In the genomic region with DNA sequence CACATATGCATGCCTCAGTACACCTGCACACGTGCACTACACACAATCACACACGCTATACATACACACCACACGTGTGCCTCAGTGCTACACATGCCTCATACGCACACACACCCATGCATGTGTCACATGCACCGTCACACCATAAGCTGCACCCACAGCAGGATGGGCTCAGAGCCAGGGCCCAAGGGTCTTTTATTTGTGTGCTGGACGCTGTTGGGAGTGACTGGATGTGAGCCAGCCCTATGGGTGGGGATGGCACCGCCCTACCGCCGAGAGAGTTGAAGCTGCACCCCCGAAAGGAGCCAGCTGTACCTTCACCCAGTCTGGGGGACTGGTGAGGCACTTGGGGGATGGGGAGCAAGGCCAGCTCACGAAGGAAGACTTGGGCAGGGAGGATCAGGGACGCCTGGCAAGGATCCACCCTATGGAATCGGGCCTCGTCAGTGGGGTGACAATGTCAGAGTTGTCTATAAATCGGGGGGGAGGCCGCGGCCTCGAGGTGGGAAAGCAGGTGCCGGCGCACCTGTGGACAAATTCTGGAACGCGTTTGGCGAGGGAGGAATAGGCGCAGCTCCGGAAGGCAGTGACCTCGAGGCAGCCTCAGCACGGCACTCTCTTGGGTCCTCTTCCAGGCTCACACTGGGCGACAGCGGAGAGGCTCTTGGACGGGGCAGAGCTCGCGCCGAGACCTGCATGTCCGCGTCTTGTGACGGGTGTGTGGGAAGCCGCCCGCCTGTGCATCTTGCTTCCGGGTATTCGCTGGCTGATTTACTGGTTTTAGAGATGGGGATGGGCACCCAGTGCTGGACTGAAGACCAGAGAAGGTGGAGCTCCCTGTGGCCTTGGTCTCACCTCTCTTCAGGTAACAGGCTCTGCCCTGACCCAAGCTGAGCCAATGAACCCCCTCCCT, we compare ENCODE assay signal across 22 cellular contexts. TPM values are rescaled to one million over a fixed set of nuclear protein-coding genes. Genes with fewer than 3 reads are reported as not detected.
DNase-seq lines count a peak whose midpoint lies in the region; ATAC-seq, FAIRE-seq and TF ChIP-seq lines count a peak whose summit lies in the region.
"Had no signal": no experiment of that assay in that cellular context is flagged by ENCODE, and none has a peak within 500 bp of the region (broad histone marks: within the 10 kb centered on the region; RNA-seq: fewer than 3 reads in every experiment).

No MANE protein-coding gene starts in this region.

- H3K79me2 ChIP-seq in H9 (ENCODE audit: insufficient read depth, low read length), result no peaks in the 10 kb centered on the region
- no peaks in the 10 kb centered on the region for H3K79me2 ChIP-seq in K562 (ENCODE audit: control insufficient read depth, insufficient read depth, low read length)

- POLR2A ChIA-PET in K562 (lab: Yijun Ruan, JAX), result interaction anchor here (1.0 to 1.1 kb wide), 2 partner anchors 8 to 9 kb away, joined by 3 to 5 read pairs; no protein-coding TSS in a partner anchor

- peaks cover 4% of the 10 kb centered on the region; the same call in 1 of the 3 replicates for H3K36me3 ChIP-seq in K562 (ENCODE audit: control insufficient read depth, insufficient read depth, low read length)
- peaks cover 14 to 25% of the 10 kb centered on the region in 2 donors for H3K36me3 ChIP-seq in neuronal stem cell (replicated peaks in 1 of 2; ENCODE audit: control insufficient read depth in 2 of 2, insufficient read depth in 2 of 2, low read length in 2 of 2)

- H2BK5ac ChIP-seq in H9 (ENCODE audit: insufficient read length, low read length), result no peak overlapping the region
- peak overlapping the region; percentile 53 for H2BK5ac ChIP-seq in neuronal stem cell (ENCODE audit: low read length)

- no peak overlapping the region for H3K4me3 Mint-ChIP-seq in H9

- intact Hi-C loops in K562 (cut with micrococcal nuclease), result no loop called here

- peak overlapping the region in 2 of 3 experiments; percentile 44 to 61; a peak in 3 of 7 replicates for H3K27ac Mint-ChIP-seq in H9

- no peak overlapping the region for H3K14ac ChIP-seq in H9 (ENCODE audit: insufficient read depth, low read length)
- H3K14ac ChIP-seq in neuronal stem cell (ENCODE audit: low read length), result peak overlapping the region; percentile 82

- peak; percentile 22 for DNase-seq in COLO668 (lab: John Stamatoyannopoulos, UW; ENCODE audit: unreplicated experiment)
- peak; percentile 38 for DNase-seq in H9
- no peak for DNase-seq in K562 (ENCODE audit: extremely low read depth in 1 of 4, low spot score in 3 of 4)
- no peak for DNase-seq in neuronal stem cell (ENCODE audit: low spot score)
- no peak for DNase-seq in Ammon's horn (ENCODE audit: low spot score)
- DNase-seq: activated CD4-positive, CD25-positive, alpha-beta regulatory T cell; activated effector memory CD4-positive, alpha-beta T cell treated with anti-CD3 and anti-CD28 coated beads, Interleukin-2, amount 50 U/mL, for 16 hours; adrenal gland; left ventricle myocardium superior; NCI-H1694 treated with DMSO at 0.1 percent for 48 hours; NCI-H510A; stomach had no signal

- H3K23ac ChIP-seq in H9 (ENCODE audit: insufficient read length, low read depth, low read length), result no peak overlapping the region
- peak overlapping the region; percentile 83 for H3K23ac ChIP-seq in neuronal stem cell (ENCODE audit: low read depth, low read length, poor library complexity)

- H3K4me2 ChIP-seq in H9 (ENCODE audit: insufficient read depth, insufficient read length, low read length) (no peak overlapping the region), K562 (ENCODE audit: insufficient read depth, low read length) (no peak overlapping the region; the same call in 1 of the 2 replicates), neuronal stem cell (ENCODE audit: insufficient read depth, low read length, poor library complexity, severe bottlenecking) (no peak overlapping the region)

- H3K23me2 ChIP-seq in H9 (ENCODE audit: insufficient read length, low read depth, low read length, poor library complexity, severe bottlenecking), result no peaks in the 10 kb centered on the region

- H2BK120ac ChIP-seq in H9 (ENCODE audit: low read depth, low read length, poor library complexity, severe bottlenecking) (no peak overlapping the region), neuronal stem cell (ENCODE audit: low read depth, low read length) (no peak overlapping the region)

- H3K9me3 ChIP-seq in H9 (ENCODE audit: control insufficient read depth, low read depth, low read length), result no peaks in the 10 kb centered on the region
- no peaks in the 10 kb centered on the region for H3K9me3 ChIP-seq in K562 (replicated peaks; ENCODE audit: control insufficient read depth, insufficient read depth, low read depth, low read length)
- H3K9me3 ChIP-seq in neuronal stem cell (replicated peaks in 1 of 2; ENCODE audit: control insufficient read depth in 2 of 2, insufficient read depth in 1 of 2, low read depth in 1 of 2, low read length in 2 of 2), result peaks cover 0 to 4% of the 10 kb centered on the region in 2 donors
- H3K9me3 ChIP-seq: adrenal gland, esophagus muscularis mucosa, SJSA1, stomach had no signal

- no peak overlapping the region for H4K5ac ChIP-seq in H9 (ENCODE audit: insufficient read length, low read depth, low read length)

- no peak overlapping the region for H3K4me3 ChIP-seq in K562
- H3K4me3 ChIP-seq in neuronal stem cell (ENCODE audit: low read length in 2 of 2), result peak overlapping the region in 1 of 2 donors; percentile 68
- H3K4me3 ChIP-seq: adrenal gland, cardiac muscle cell, esophagus muscularis mucosa, SJSA1, stomach had no signal

- no peaks in the 10 kb centered on the region for H3K9me1 ChIP-seq in K562 (ENCODE audit: control insufficient read depth, insufficient read depth, low read length)

- in situ Hi-C loops in K562 (cut with MboI), result no loop called here

- no peak for TF ChIP-seq RAD21 in K562 (CRISPR knock-in tag; conservative IDR thresholded peaks at IDR 0.05 in 1 of 2, IDR thresholded peaks at IDR 0.05 in 1 of 2)

- H3K9ac ChIP-seq in H9 (ENCODE audit: extremely low read depth, insufficient read length, low read length), result no peak overlapping the region
- peak overlapping the region in 1 of 2 experiments; percentile 76; a peak in 2 of 4 replicates for H3K9ac ChIP-seq in K562 (ENCODE audit: insufficient read depth in 1 of 2, low read depth in 2 of 2, low read length in 2 of 2)
- peak overlapping the region; percentile 45 for H3K9ac ChIP-seq in neuronal stem cell (ENCODE audit: low read depth, low read length, poor library complexity)

- H2AFZ ChIP-seq in H9 (ENCODE audit: low read length) (no peak overlapping the region), K562 (ENCODE audit: low read depth, low read length) (0 out of 2 replicates have a peak overlapping the region, but pooled peaks have one; percentile 24), neuronal stem cell (ENCODE audit: low read length) (no peak overlapping the region)

- H2BK20ac ChIP-seq in H9 (ENCODE audit: low read depth, low read length, poor library complexity, severe bottlenecking), result no peak overlapping the region

- H3K27ac ChIP-seq in H9 (ENCODE audit: insufficient read length, low read depth, low read length) (no peak overlapping the region), K562 (ENCODE audit: extremely low read depth, low read depth, low read length) (no peak overlapping the region), neuronal stem cell (replicated peaks; ENCODE audit: low read length) (no peak overlapping the region)
- H3K27ac ChIP-seq: adrenal gland, cardiac muscle cell, esophagus muscularis mucosa, SJSA1, stomach had no signal

- no peak overlapping the region for H2BK12ac ChIP-seq in H9 (ENCODE audit: insufficient read length, low read depth, low read length)
- H2BK12ac ChIP-seq in neuronal stem cell (ENCODE audit: low read length), result no peak overlapping the region

- H4K8ac ChIP-seq in H9 (replicated peaks; ENCODE audit: insufficient read length, low read depth, low read length), result peak overlapping the region; percentile 21
- peak overlapping the region; percentile 8 for H4K8ac ChIP-seq in neuronal stem cell (ENCODE audit: low read depth, low read length)

- H2BK15ac ChIP-seq in H9 (ENCODE audit: low read depth, low read length), result no peak overlapping the region
- H2BK15ac ChIP-seq in neuronal stem cell (ENCODE audit: low read length), result no peak overlapping the region

- H2AK5ac ChIP-seq in H9 (ENCODE audit: insufficient read length, low read length), result no peak overlapping the region
- H2AK5ac ChIP-seq in neuronal stem cell (ENCODE audit: low read depth, low read length), result peak overlapping the region; percentile 70

- H3K27me3 Mint-ChIP-seq in H9 (ENCODE audit: low read depth), result no peaks in the 10 kb centered on the region

- no peak overlapping the region for H3K4ac ChIP-seq in H9 (ENCODE audit: low read depth, low read length)
- H3K4ac ChIP-seq in neuronal stem cell (ENCODE audit: low read length), result no peak overlapping the region

- no peaks in the 10 kb centered on the region for H3K27me3 ChIP-seq in H9 (ENCODE audit: insufficient read depth, low read length)
- no peaks in the 10 kb centered on the region; a peak in 1 of 5 replicates for H3K27me3 ChIP-seq in K562 (ENCODE audit: control insufficient read depth in 2 of 2, insufficient read depth in 2 of 2, low read length in 2 of 2)
- peaks cover 0 to 11% (median 0%) of the 10 kb centered on the region in 3 experiments for H3K27me3 ChIP-seq in neuronal stem cell (ENCODE audit: control insufficient read depth in 3 of 3, insufficient read depth in 3 of 3, low read depth in 1 of 3, low read length in 3 of 3)
- H3K27me3 ChIP-seq: adrenal gland, cardiac muscle cell, dorsolateral prefrontal cortex, esophagus muscularis mucosa, SJSA1 had no signal

- H4K20me1 ChIP-seq in H9 (ENCODE audit: control insufficient read depth, insufficient read depth, insufficient read length) (no peaks in the 10 kb centered on the region), K562 (replicated peaks; ENCODE audit: control insufficient read depth, insufficient read depth, low read length) (peaks cover 3% of the 10 kb centered on the region; the same call in 1 of the 2 replicates)

- no peak overlapping the region for H3K18ac ChIP-seq in H9 (ENCODE audit: insufficient read length, low read depth, low read length)
- peak overlapping the region; percentile 83 for H3K18ac ChIP-seq in neuronal stem cell (ENCODE audit: low read length)

- no peaks in the 10 kb centered on the region; a peak in 1 of 5 replicates for H3K9me3 Mint-ChIP-seq in H9

- no peak for TF ChIP-seq POLR2A in K562 (conservative IDR thresholded peaks at IDR 0.05)

- H3K36me3 Mint-ChIP-seq in H9 (ENCODE audit: insufficient read depth in 1 of 3, low read depth in 3 of 3), result peaks cover 0 to 8% (median 4%) of the 10 kb centered on the region in 3 experiments; a peak in 3 of 7 replicates

- TF ChIP-seq EP300 in K562 (IDR thresholded peaks at IDR 0.05; ENCODE audit: low read length), result no peak

- H3K4me1 Mint-ChIP-seq in H9, result peaks cover 0 to 6% of the 10 kb centered on the region in 2 experiments; a peak in 1 of 4 replicates

- H3K4me1 ChIP-seq in H9 (ENCODE audit: insufficient read depth, low read length), result no peaks in the 10 kb centered on the region
- peaks cover 0 to 73% of the 10 kb centered on the region in 2 experiments; a peak in 2 of 5 replicates for H3K4me1 ChIP-seq in K562 (replicated peaks in 1 of 2; ENCODE audit: control insufficient read depth in 2 of 2, insufficient read depth in 2 of 2, low read length in 2 of 2)
- H3K4me1 ChIP-seq in neuronal stem cell (ENCODE audit: control insufficient read depth in 2 of 2, insufficient read depth in 1 of 2, low read depth in 1 of 2, low read length in 2 of 2), result peaks cover 0 to 2% of the 10 kb centered on the region in 2 donors
- H3K4me1 ChIP-seq: adrenal gland, SJSA1 had no signal

- H3K79me1 ChIP-seq in H9 (ENCODE audit: insufficient read depth, low read depth, low read length, poor library complexity, severe bottlenecking), result no peaks in the 10 kb centered on the region
- peaks cover 3% of the 10 kb centered on the region for H3K79me1 ChIP-seq in neuronal stem cell (ENCODE audit: low read depth, low read length)

- no peak overlapping the region for H3K56ac ChIP-seq in H9 (ENCODE audit: insufficient read length, low read depth, low read length)

- no peak for TF ChIP-seq CTCF in H9 (conservative IDR thresholded peaks at IDR 0.05)
- no peak for TF ChIP-seq CTCF in K562 (IDR thresholded peaks at IDR 0.05 in 2 of 3, conservative IDR thresholded peaks at IDR 0.05 in 1 of 3; ENCODE audit: insufficient read depth in 2 of 3, low read depth in 1 of 3, low read length in 3 of 3)

- no TSS peak for BruUV-seq in K562 (replicated peaks; lab: Mats Ljungman, UMichigan)

- no peak for FAIRE-seq in K562 (lab: Jason Lieb, UNC)

- no peak overlapping the region for H4K91ac ChIP-seq in H9 (ENCODE audit: insufficient read length, low read depth, low read length)
- H4K91ac ChIP-seq in neuronal stem cell (ENCODE audit: low read depth, low read length, poor library complexity), result no peak overlapping the region

- CTCF ChIA-PET in K562 (lab: Yijun Ruan, JAX; ENCODE audit: low intra/inter-chr PET ratio), result no interaction called here

- ATAC-seq in K562 (no peak), HG02885 (IDR thresholded peaks at IDR 0.05; ENCODE audit: poor library complexity, unreplicated experiment) (no peak), GM21423 (IDR thresholded peaks at IDR 0.05; ENCODE audit: unreplicated experiment) (no peak)
- ATAC-seq: left ventricle myocardium superior, sciatic nerve had no signal

- WGBS in H9 (ENCODE audit: extremely low coverage, insufficient read length, low lambda C conversion rate), result no CpG with 5 or more reads among the region's 40 CpGs
- 23% methylated on average over 39 of the region's 40 CpGs for WGBS in K562 (ENCODE audit: insufficient coverage, low coverage, missing lambda C conversion rate)
- no CpG with 5 or more reads among the region's 40 CpGs for WGBS in neuronal stem cell (ENCODE audit: extremely low coverage in 2 of 2, insufficient read length in 2 of 2, insufficient replicate concordance in 1 of 2), 2 donors

- no peak overlapping the region for H3T11ph ChIP-seq in H9 (ENCODE audit: low read length)

RNA-seq across cellular contexts. Expression of gene RGS11, which starts 7.3 kb away (rescaled TPM):
- 2.9 and 3.4 TPM in 2 replicates for total RNA-seq in H9 (2021)
- 0.07 TPM in 1 of 2 replicates, not detected in the other for total RNA-seq in K562 (2011; cell fraction: chromatin; rRNA removed; ENCODE audit: low replicate concordance)
- total RNA-seq in K562 (2011; cell fraction: nucleolus; rRNA removed), result not detected in 2 replicates
- total RNA-seq in K562 (2011; cell fraction: nucleoplasm; rRNA removed), result not detected in 2 replicates
- not detected in 2 replicates for total RNA-seq in K562 (2014; rRNA removed)
- total RNA-seq in K562 (2014; rRNA removed; fragmentation: Illumina TruSeq; extraction: Trizol), result not detected in 2 replicates
- total RNA-seq in K562 (2015; rRNA removed; fragmentation: Illumina TruSeq; extraction: Trizol), result not detected in 2 replicates
- total RNA-seq in K562 (2021), result not detected in 2 replicates
- not detected in 2 replicates for polyA plus RNA-seq in K562 (2011; rRNA removed)
- not detected in 2 replicates for polyA plus RNA-seq in K562 (2011; cell fraction: cytosol; rRNA removed)
- polyA plus RNA-seq in K562 (2011; cell fraction: nucleus; rRNA removed), result not detected in 2 replicates
- not detected in 2 replicates for polyA plus RNA-seq in K562 (2012)
- not detected in 2 replicates for polyA plus RNA-seq in K562 (2014; fragmentation: Illumina TruSeq; extraction: Trizol)
- not detected for polyA plus RNA-seq in K562 (2014; fragmentation: Nextera tagmentation; extraction: Ambion mirVana)
- not detected in 2 replicates for polyA plus RNA-seq in K562 (2014; rRNA removed)
- polyA minus RNA-seq in K562 (2011; rRNA and poly(A)+ RNA removed), result not detected in 2 replicates
- polyA minus RNA-seq in K562 (2011; cell fraction: cytosol; rRNA and poly(A)+ RNA removed), result not detected in 2 replicates
- polyA minus RNA-seq in K562 (2011; cell fraction: nucleus; rRNA and poly(A)+ RNA removed), result not detected in 2 replicates
- 1.7 TPM for polyA plus RNA-seq in neuronal stem cell (2013, experiment 1 of 2)
- 1.5 TPM for polyA plus RNA-seq in neuronal stem cell (2013, experiment 2 of 2)
- total RNA-seq: M059J, SJSA1 had no signal

RNA-seq across cellular contexts. Expression of gene ARHGDIG, which starts 12.0 kb away (rescaled TPM):
- total RNA-seq in H9 (2021) (4.2 and 5.9 TPM in 2 replicates), K562 (2014; rRNA removed) (0.64 and 2.2 TPM in 2 replicates), K562 (2014; rRNA removed; fragmentation: Illumina TruSeq; extraction: Trizol) (0.36 and 0.41 TPM in 2 replicates), K562 (2015; rRNA removed; fragmentation: Illumina TruSeq; extraction: Trizol) (0.19 and 0.40 TPM in 2 replicates), K562 (2021) (0.69 and 1.6 TPM in 2 replicates)
- 2.2 and 9.2 TPM in 2 replicates for total RNA-seq in K562 (2011; cell fraction: chromatin; rRNA removed; ENCODE audit: low replicate concordance)
- 6.4 and 8.8 TPM in 2 replicates for total RNA-seq in K562 (2011; cell fraction: nucleolus; rRNA removed)
- total RNA-seq in K562 (2011; cell fraction: nucleoplasm; rRNA removed), result 4.1 and 5.6 TPM in 2 replicates
- polyA plus RNA-seq in K562 (2011; rRNA removed) (2.0 and 2.5 TPM in 2 replicates), K562 (2014; fragmentation: Illumina TruSeq; extraction: Trizol) (0.37 and 0.84 TPM in 2 replicates), K562 (2014; fragmentation: Nextera tagmentation; extraction: Ambion mirVana) (not detected), K562 (2014; rRNA removed) (0.86 and 1.8 TPM in 2 replicates)
- polyA plus RNA-seq in K562 (2011; cell fraction: cytosol; rRNA removed), result 3.0 and 6.0 TPM in 2 replicates
- 9.6 and 15.6 TPM in 2 replicates for polyA plus RNA-seq in K562 (2011; cell fraction: nucleus; rRNA removed)
- 0.71 and 0.74 TPM in 2 replicates for polyA plus RNA-seq in K562 (2012)
- polyA minus RNA-seq in K562 (2011; rRNA and poly(A)+ RNA removed), result 0.18 and 0.46 TPM in 2 replicates
- polyA minus RNA-seq in K562 (2011; cell fraction: cytosol; rRNA and poly(A)+ RNA removed), result 0.95 and 1.5 TPM in 2 replicates
- polyA minus RNA-seq in K562 (2011; cell fraction: nucleus; rRNA and poly(A)+ RNA removed), result 0.78 and 1.6 TPM in 2 replicates
- 0.85 TPM for polyA plus RNA-seq in neuronal stem cell (2013, experiment 1 of 2)
- 0.89 TPM for polyA plus RNA-seq in neuronal stem cell (2013, experiment 2 of 2)
- total RNA-seq: activated CD8-positive, alpha-beta memory T cell treated with anti-CD3 and anti-CD28 coated beads for 36 hours; M059J; SJSA1; T-helper 2 cell treated with Interferon-gamma antibody and Interleukin-4, amounts not matched to agents 100 ng/mL and 5 ng/mL, for 36 hours had no signal

RNA-seq across cellular contexts. Expression of gene PDIA2, which starts 14.6 kb away (rescaled TPM):
- total RNA-seq in H9 (2021) (1.1 and 1.4 TPM in 2 replicates), K562 (2014; rRNA removed) (0.20 and 0.23 TPM in 2 replicates), K562 (2014; rRNA removed; fragmentation: Illumina TruSeq; extraction: Trizol) (not detected in 2 replicates), K562 (2015; rRNA removed; fragmentation: Illumina TruSeq; extraction: Trizol) (not detected in 2 replicates), K562 (2021) (0.58 and 0.67 TPM in 2 replicates)
- total RNA-seq in K562 (2011; cell fraction: chromatin; rRNA removed; ENCODE audit: low replicate concordance), result 5.5 and 10.4 TPM in 2 replicates
- total RNA-seq in K562 (2011; cell fraction: nucleolus; rRNA removed), result 5.5 and 6.5 TPM in 2 replicates
- total RNA-seq in K562 (2011; cell fraction: nucleoplasm; rRNA removed), result 4.2 and 4.3 TPM in 2 replicates
- polyA plus RNA-seq in K562 (2011; rRNA removed) (0.92 and 1.0 TPM in 2 replicates), K562 (2014; fragmentation: Illumina TruSeq; extraction: Trizol) (0.13 and 0.19 TPM in 2 replicates), K562 (2014; fragmentation: Nextera tagmentation; extraction: Ambion mirVana) (not detected), K562 (2014; rRNA removed) (0.18 and 0.23 TPM in 2 replicates)
- polyA plus RNA-seq in K562 (2011; cell fraction: cytosol; rRNA removed), result 0.19 and 0.66 TPM in 2 replicates
- polyA plus RNA-seq in K562 (2011; cell fraction: nucleus; rRNA removed), result 9.1 and 13.2 TPM in 2 replicates
- polyA plus RNA-seq in K562 (2012), result 0.17 and 0.33 TPM in 2 replicates
- 0.15 TPM in 1 of 2 replicates, not detected in the other for polyA minus RNA-seq in K562 (2011; rRNA and poly(A)+ RNA removed)
- polyA minus RNA-seq in K562 (2011; cell fraction: cytosol; rRNA and poly(A)+ RNA removed), result not detected in 2 replicates
- 0.81 and 1.2 TPM in 2 replicates for polyA minus RNA-seq in K562 (2011; cell fraction: nucleus; rRNA and poly(A)+ RNA removed)
- polyA plus RNA-seq in neuronal stem cell (2013, experiment 1 of 2), result 0.43 TPM
- 0.42 TPM for polyA plus RNA-seq in neuronal stem cell (2013, experiment 2 of 2)
- total RNA-seq: activated CD8-positive, alpha-beta memory T cell treated with anti-CD3 and anti-CD28 coated beads for 36 hours; SJSA1; T-helper 2 cell treated with Interferon-gamma antibody and Interleukin-4, amounts not matched to agents 100 ng/mL and 5 ng/mL, for 36 hours had no signal

RNA-seq across cellular contexts. Expression of gene FAM234A, which starts 33.8 kb away (rescaled TPM):
- total RNA-seq in H9 (2021) (94.9 and 98.8 TPM in 2 replicates), K562 (2014; rRNA removed) (19.5 and 19.6 TPM in 2 replicates), K562 (2014; rRNA removed; fragmentation: Illumina TruSeq; extraction: Trizol) (11.7 and 12.0 TPM in 2 replicates), K562 (2015; rRNA removed; fragmentation: Illumina TruSeq; extraction: Trizol) (15.0 and 15.3 TPM in 2 replicates), K562 (2021) (46.5 and 47.9 TPM in 2 replicates)
- 46.9 and 106 TPM in 2 replicates for total RNA-seq in K562 (2011; cell fraction: chromatin; rRNA removed; ENCODE audit: low replicate concordance)
- 85.9 and 102 TPM in 2 replicates for total RNA-seq in K562 (2011; cell fraction: nucleolus; rRNA removed)
- total RNA-seq in K562 (2011; cell fraction: nucleoplasm; rRNA removed), result 71.8 and 74.9 TPM in 2 replicates
- polyA plus RNA-seq in K562 (2011; rRNA removed) (14.7 and 27.7 TPM in 2 replicates), K562 (2014; fragmentation: Illumina TruSeq; extraction: Trizol) (23.6 and 37.8 TPM in 2 replicates), K562 (2014; fragmentation: Nextera tagmentation; extraction: Ambion mirVana) (1 to 10 TPM; 1.0 to 1.6 TPM), K562 (2014; rRNA removed) (25.8 and 33.9 TPM in 2 replicates)
- 19.6 and 35.6 TPM in 2 replicates for polyA plus RNA-seq in K562 (2011; cell fraction: cytosol; rRNA removed)
- 51.2 and 61.8 TPM in 2 replicates for polyA plus RNA-seq in K562 (2011; cell fraction: nucleus; rRNA removed)
- polyA plus RNA-seq in K562 (2012), result 72.8 and 78.0 TPM in 2 replicates
- 8.6 and 9.1 TPM in 2 replicates for polyA minus RNA-seq in K562 (2011; rRNA and poly(A)+ RNA removed)
- 21.1 and 25.8 TPM in 2 replicates for polyA minus RNA-seq in K562 (2011; cell fraction: cytosol; rRNA and poly(A)+ RNA removed)
- polyA minus RNA-seq in K562 (2011; cell fraction: nucleus; rRNA and poly(A)+ RNA removed), result 17.0 and 21.4 TPM in 2 replicates
- 116 TPM for polyA plus RNA-seq in neuronal stem cell (2013, experiment 1 of 2)
- 123 TPM for polyA plus RNA-seq in neuronal stem cell (2013, experiment 2 of 2)

RNA-seq across cellular contexts. Expression of gene LUC7L, which starts 39.1 kb away (rescaled TPM):
- total RNA-seq in H9 (2021) (128 and 137 TPM in 2 replicates), K562 (2014; rRNA removed) (78.8 and 80.9 TPM in 2 replicates), K562 (2014; rRNA removed; fragmentation: Illumina TruSeq; extraction: Trizol) (42.2 and 52.6 TPM in 2 replicates), K562 (2015; rRNA removed; fragmentation: Illumina TruSeq; extraction: Trizol) (65.9 and 66.1 TPM in 2 replicates), K562 (2021) (73.7 and 75.8 TPM in 2 replicates)
- total RNA-seq in K562 (2011; cell fraction: chromatin; rRNA removed; ENCODE audit: low replicate concordance), result 467 and 776 TPM in 2 replicates
- 285 and 302 TPM in 2 replicates for total RNA-seq in K562 (2011; cell fraction: nucleolus; rRNA removed)
- 502 and 604 TPM in 2 replicates for total RNA-seq in K562 (2011; cell fraction: nucleoplasm; rRNA removed)
- polyA plus RNA-seq in K562 (2011; rRNA removed) (59.5 and 73.0 TPM in 2 replicates), K562 (2014; fragmentation: Illumina TruSeq; extraction: Trizol) (40.1 and 40.7 TPM in 2 replicates), K562 (2014; fragmentation: Nextera tagmentation; extraction: Ambion mirVana) (1 to 10 TPM; 1.7 to 5.4 TPM), K562 (2014; rRNA removed) (93.3 and 106 TPM in 2 replicates)
- polyA plus RNA-seq in K562 (2011; cell fraction: cytosol; rRNA removed), result 25.2 and 40.6 TPM in 2 replicates
- polyA plus RNA-seq in K562 (2011; cell fraction: nucleus; rRNA removed), result 326 and 402 TPM in 2 replicates
- 48.8 and 69.8 TPM in 2 replicates for polyA plus RNA-seq in K562 (2012)
- polyA minus RNA-seq in K562 (2011; rRNA and poly(A)+ RNA removed), result 45.7 and 59.3 TPM in 2 replicates
- polyA minus RNA-seq in K562 (2011; cell fraction: cytosol; rRNA and poly(A)+ RNA removed), result 25.7 and 26.1 TPM in 2 replicates
- 134 and 199 TPM in 2 replicates for polyA minus RNA-seq in K562 (2011; cell fraction: nucleus; rRNA and poly(A)+ RNA removed)
- polyA plus RNA-seq in neuronal stem cell (2013, experiment 1 of 2), result 157 TPM
- polyA plus RNA-seq in neuronal stem cell (2013, experiment 2 of 2), result 156 TPM

Comparison
In these comparisons a context has a peak if more than half of its experiments do, and no peak if none do; other contexts are left out.
1. DNase-seq: peak in COLO668 (single experiment) and H9 (single experiment); none in K562 (0 of 4), neuronal stem cell (single experiment) and Ammon's horn (single experiment).